ENCODE assay signal across 9 cellular contexts in the genomic region with DNA sequence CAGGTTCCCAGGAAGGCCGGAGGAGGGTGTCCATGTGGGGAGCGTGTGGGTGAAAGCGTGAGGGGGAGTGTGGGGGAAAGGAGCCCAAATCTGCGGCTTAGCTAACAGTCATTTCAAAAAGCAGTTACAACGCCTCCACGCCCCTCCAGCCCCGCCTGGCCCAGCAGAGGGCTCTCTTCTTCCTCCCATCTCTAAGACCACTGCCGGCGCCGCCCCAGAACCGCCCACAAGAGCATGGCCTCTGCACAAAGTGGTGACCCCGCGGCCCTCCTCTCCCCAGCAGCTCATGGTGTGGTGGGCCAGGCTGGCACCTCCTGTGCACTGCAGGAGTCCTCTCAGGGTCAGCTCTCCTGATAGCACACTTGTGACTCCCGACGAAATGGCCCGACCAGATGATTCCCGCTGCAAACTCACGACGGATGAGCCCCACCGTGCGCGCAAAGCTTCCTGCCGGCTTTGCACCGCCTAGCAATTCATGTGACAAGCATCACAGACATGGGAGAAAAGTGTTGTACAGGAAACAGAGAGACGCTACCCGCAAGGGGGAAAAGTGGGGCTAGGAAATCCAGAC.
A peak's percentile ranks its signal among the peaks of the same experiment; 100 is the strongest.
DNase-seq lines count a peak whose midpoint lies in the region; ATAC-seq and TF ChIP-seq lines count a peak whose summit lies in the region.
"Had no signal": no experiment of that assay in that cellular context is flagged by ENCODE, and none has a peak within 500 bp of the region (broad histone marks: within the 10 kb centered on the region; RNA-seq: fewer than 3 reads in every experiment).

No MANE protein-coding gene starts in this region.

- ATAC-seq in GM18870 (IDR thresholded peaks at IDR 0.05; ENCODE audit: unreplicated experiment) (peak; percentile 97), HG03097 (IDR thresholded peaks at IDR 0.05; ENCODE audit: low FRiP score, unreplicated experiment) (peak; percentile 99)

- H3K9me3 ChIP-seq in mucosa of rectum (ENCODE audit: control insufficient read depth in 2 of 2, low read length in 2 of 2), result no peaks in the 10 kb centered on the region
- H3K9me3 ChIP-seq: SJSA1 had no signal

- H3K36me3 ChIP-seq in mucosa of rectum (ENCODE audit: control insufficient read depth in 2 of 2, insufficient read depth in 2 of 2, low read length in 2 of 2), result no peaks in the 10 kb centered on the region

- peaks cover 0 to 5% of the 10 kb centered on the region in 2 donors for H3K4me1 ChIP-seq in mucosa of rectum (ENCODE audit: control insufficient read depth in 2 of 2, insufficient read depth in 2 of 2, low read length in 2 of 2)

- peak; percentile 81 for TF ChIP-seq CTCF in AG09309 (IDR thresholded peaks at IDR 0.05; ENCODE audit: control insufficient read depth, insufficient read depth, low read depth, low read length, missing control alignments)

- peak overlapping the region; percentile 63 to 73 for H3K9ac ChIP-seq in mucosa of rectum (ENCODE audit: low read depth in 1 of 2, low read length in 2 of 2)

- H3K4me3 ChIP-seq in AG09309 (ENCODE audit: control insufficient read depth, low read depth, low read length), result peak overlapping the region; percentile 55
- peak overlapping the region; percentile 87 to 89 for H3K4me3 ChIP-seq in mucosa of rectum (ENCODE audit: low read length in 2 of 2)
- H3K4me3 ChIP-seq: SJSA1 had no signal

- H3K27ac ChIP-seq in epithelial cell of prostate (peak overlapping the region; percentile 63), mucosa of rectum (ENCODE audit: low read depth in 2 of 2, low read length in 2 of 2) (peak overlapping the region; percentile 72 to 78)
- H3K27ac ChIP-seq: SJSA1 had no signal

- DNase-seq in AG09309 (ENCODE audit: low read depth), result no peak
- DNase-seq in NK-92 (lab: John Stamatoyannopoulos, UW; ENCODE audit: unreplicated experiment), result peak; percentile 49
- peak; percentile 88 for DNase-seq in activated CD8-positive, alpha-beta memory T cell treated with anti-CD3 and anti-CD28 coated beads, Interleukin-2, amount 50 U/mL, for 48 hours
- DNase-seq in epithelial cell of prostate (ENCODE audit: low read depth, low spot score), result no peak
- peak; percentile 79 for DNase-seq in stimulated activated CD8-positive, alpha-beta memory T cell treated with anti-CD3 and anti-CD28 coated beads, Interleukin-4, amount 100 ng/mL, for 24 hours (ENCODE audit: low read depth)

- no peaks in the 10 kb centered on the region for H3K27me3 ChIP-seq in mucosa of rectum (ENCODE audit: control insufficient read depth in 2 of 2, insufficient read depth in 2 of 2, low read length in 2 of 2)
- H3K27me3 ChIP-seq: SJSA1 had no signal

Comparison
In these comparisons a context has a peak if more than half of its experiments do, and no peak if none do; other contexts are left out.
1. DNase-seq: peak in NK-92 (single experiment), activated CD8-positive, alpha-beta memory T cell treated with anti-CD3 and anti-CD28 coated beads, Interleukin-2, amount 50 U/mL, for 48 hours (single experiment) and stimulated activated CD8-positive, alpha-beta memory T cell treated with anti-CD3 and anti-CD28 coated beads, Interleukin-4, amount 100 ng/mL, for 24 hours (single experiment); none in AG09309 (single experiment) and epithelial cell of prostate (single experiment).